In genomic region chr1:40361637-40362036, GRCh38 we compare ENCODE assay signal across 25 cellular contexts. TPM values are rescaled to one million over a fixed set of nuclear protein-coding genes. Genes with fewer than 3 reads are reported as not detected.
DNase-seq lines count a peak whose midpoint lies in the region; ATAC-seq, FAIRE-seq and TF ChIP-seq lines count a peak whose summit lies in the region.
"Had no signal": no experiment of that assay in that cellular context is flagged by ENCODE, and none has a peak within 500 bp of the region (broad histone marks: within the 10 kb centered on the region; RNA-seq: fewer than 3 reads in every experiment).

No MANE protein-coding gene starts in this region.

- H3K9me3 Mint-ChIP-seq in dendritic cell treated with granulocyte-macrophage colony-stimulating factor and Interleukin-4, amounts not matched to agents 40 ng/mL and 50 ng/mL, for 4 days = peaks cover 7% of the 10 kb centered on the region

- intact Hi-C loops in HepG2 (cut with micrococcal nuclease; ENCODE audit: unreplicated experiment) = no loop called here
- intact Hi-C loops in right lobe of liver (cut with DNase I) = no loop called here
- intact Hi-C loops in dendritic cell treated with granulocyte-macrophage colony-stimulating factor and Interleukin-4, amounts not matched to agents 40 ng/mL and 50 ng/mL, for 4 days (cut with micrococcal nuclease) = loop anchor here (5.0 kb wide), 1 partner anchor 51 kb away; no protein-coding TSS in a partner anchor
- intact Hi-C loops in colonic mucosa (cut with DNase I) = no loop called here
- intact Hi-C loops in tibial artery (cut with DNase I; ENCODE audit: low total_unique reads) = no loop called here

- peak overlapping the region; percentile 52 for H3K27ac Mint-ChIP-seq in dendritic cell treated with granulocyte-macrophage colony-stimulating factor and Interleukin-4, amounts not matched to agents 40 ng/mL and 50 ng/mL, for 4 days
- H3K27ac Mint-ChIP-seq: CD4-positive, alpha-beta memory T cell; GM23338; H9; HFFc6 had no signal

- CTCF ChIA-PET in HepG2 (lab: Yijun Ruan, JAX; ENCODE audit: low intra/inter-chr PET ratio, low total read pairs) = no interaction called here

- POLR2A ChIA-PET in HepG2 (lab: Yijun Ruan, JAX) = no interaction called here

- H3K4me1 Mint-ChIP-seq in dendritic cell treated with granulocyte-macrophage colony-stimulating factor and Interleukin-4, amounts not matched to agents 40 ng/mL and 50 ng/mL, for 4 days (ENCODE audit: low read depth) = peaks cover 46% of the 10 kb centered on the region

- H3K36me3 Mint-ChIP-seq in dendritic cell treated with granulocyte-macrophage colony-stimulating factor and Interleukin-4, amounts not matched to agents 40 ng/mL and 50 ng/mL, for 4 days (ENCODE audit: low read depth) = peaks cover 87% of the 10 kb centered on the region
- H3K36me3 Mint-ChIP-seq: CD4-positive, alpha-beta memory T cell had no signal

- 67% methylated on average over 3 of the region's 4 CpGs for WGBS in HepG2 (ENCODE audit: low lambda C conversion rate)
- 87% methylated on average over 3 of the region's 4 CpGs for WGBS in right lobe of liver (ENCODE audit: insufficient coverage, low coverage, low lambda C conversion rate, missing lambda C conversion rate)

- no peak for FAIRE-seq in HepG2 (lab: Jason Lieb, UNC)
- FAIRE-seq: A549, GM12891, GM18507 had no signal

- ATAC-seq in HepG2 (peak; percentile 51; the same call in 2 of the 3 replicates), right lobe of liver (no peak)
- ATAC-seq: A549, GM23338, HCT116 had no signal

- H3K4me2 ChIP-seq in HepG2 (ENCODE audit: low read depth, low read length) = peak overlapping the region; percentile 2; the same call in 1 of the 2 replicates
- H3K4me2 ChIP-seq: A549, GM23338 had no signal

- TF ChIP-seq RAD21 in HepG2 (CRISPR knock-in tag; IDR thresholded peaks at IDR 0.05) = no peak

- H3K9me3 ChIP-seq in HepG2 (ENCODE audit: low read length) (peaks cover 12% of the 10 kb centered on the region), right lobe of liver (peaks cover 0 to 4% (median 0%) of the 10 kb centered on the region in 4 donors), neutrophil (no peaks in the 10 kb centered on the region), colonic mucosa (no peaks in the 10 kb centered on the region), tibial artery (peaks cover 0 to 7% (median 0%) of the 10 kb centered on the region in 3 donors)
- H3K9me3 ChIP-seq: BE2C had no signal

- H3K4me3 Mint-ChIP-seq in dendritic cell treated with granulocyte-macrophage colony-stimulating factor and Interleukin-4, amounts not matched to agents 40 ng/mL and 50 ng/mL, for 4 days = no peak overlapping the region
- H3K4me3 Mint-ChIP-seq: CD4-positive, alpha-beta memory T cell; GM23338; H9; HFFc6 had no signal

- no peaks in the 10 kb centered on the region for H3K27me3 Mint-ChIP-seq in dendritic cell treated with granulocyte-macrophage colony-stimulating factor and Interleukin-4, amounts not matched to agents 40 ng/mL and 50 ng/mL, for 4 days

- BruUV-seq in HepG2 (replicated peaks; lab: Mats Ljungman, UMichigan) = no TSS peak

- in situ Hi-C loops in HepG2 (cut with HindIII; ENCODE audit: extremely low pct_ligation_motif_present, low pct_unique_long_range_greater_than_20kb) = no loop called here

- no peak for TF ChIP-seq CTCF in HepG2 (CRISPR knock-in tag; IDR thresholded peaks at IDR 0.05)
- TF ChIP-seq CTCF in right lobe of liver (IDR thresholded peaks at IDR 0.05) = no peak
- no peak for TF ChIP-seq CTCF in neutrophil (IDR thresholded peaks at IDR 0.05)
- no peak for TF ChIP-seq CTCF in colonic mucosa (IDR thresholded peaks at IDR 0.05)
- TF ChIP-seq CTCF in tibial artery (IDR thresholded peaks at IDR 0.05) = no peak

- H3K79me2 ChIP-seq in HepG2 (ENCODE audit: insufficient read depth, low read length) = no peaks in the 10 kb centered on the region

- H3K27ac ChIP-seq in HepG2 (ENCODE audit: extremely low read length, insufficient read depth, low read length) = no peak overlapping the region
- no peak overlapping the region for H3K27ac ChIP-seq in right lobe of liver
- H3K27ac ChIP-seq in neutrophil = peak overlapping the region; percentile 66
- H3K27ac ChIP-seq in colonic mucosa = no peak overlapping the region
- H3K27ac ChIP-seq in tibial artery = no peak overlapping the region
- H3K27ac ChIP-seq: A549; BLaER1 treated with 17β-estradiol and CSF1 and Interleukin-3, amounts not matched to agents 10 nM and 100 nM had no signal

- TF ChIP-seq EP300 in HepG2 (IDR thresholded peaks at IDR 0.05; ENCODE audit: low read depth in 2 of 2, low read length in 2 of 2) = no peak
- no peak for TF ChIP-seq EP300 in HepG2 (CRISPR knock-in tag; IDR thresholded peaks at IDR 0.05; ENCODE audit: borderline replicate concordance)

- DNase-seq in HepG2 (ENCODE audit: low spot score) (no peak), right lobe of liver (no peak), NCI-H748 treated with DMSO at 0.1 percent for 48 hours (lab: John Stamatoyannopoulos, UW) (no peak), colonic mucosa (no peak), tibial artery (no peak)
- DNase-seq: 8988T; ACHN; AML-193; BE2C; Calu3; CD4-positive, alpha-beta memory T cell; COR-L47; DMS53; DMS79 treated with DMSO at 0.1 percent for 48 hours; GF-D8; H9; HFFc6 had no signal

- H3K9ac ChIP-seq in HepG2 (ENCODE audit: insufficient read depth, low read depth, low read length) = no peak overlapping the region
- no peak overlapping the region for H3K9ac ChIP-seq in colonic mucosa (ENCODE audit: low read depth in 2 of 2, low read length in 2 of 2)

- H3K4me3 ChIP-seq in HepG2 (replicated peaks in 1 of 3; ENCODE audit: insufficient read depth in 1 of 3, low read depth in 2 of 3, low read length in 3 of 3) (no peak overlapping the region), right lobe of liver (no peak overlapping the region), neutrophil (ENCODE audit: low read depth in 1 of 2, low read length in 1 of 2) (no peak overlapping the region), colonic mucosa (no peak overlapping the region), tibial artery (no peak overlapping the region)
- H3K4me3 ChIP-seq: A549; BLaER1 treated with 17β-estradiol and CSF1 and Interleukin-3, amounts not matched to agents 10 nM and 100 nM; GM23338 had no signal

- H2AFZ ChIP-seq in HepG2 (ENCODE audit: low read length) = no peak overlapping the region
- H2AFZ ChIP-seq: GM23338 had no signal

- no peaks in the 10 kb centered on the region for H4K20me1 ChIP-seq in HepG2 (ENCODE audit: insufficient read depth, low read length)

- TF ChIP-seq POLR2A in HepG2 (IDR thresholded peaks at IDR 0.05; ENCODE audit: insufficient read depth in 1 of 2, low read depth in 2 of 2, low read length in 2 of 2) = no peak
- no peak for TF ChIP-seq POLR2A in right lobe of liver (IDR thresholded peaks at IDR 0.05)

- H3K4me1 ChIP-seq in HepG2 (ENCODE audit: insufficient read depth, low read length) (peaks cover 23% of the 10 kb centered on the region), right lobe of liver (no peaks in the 10 kb centered on the region), neutrophil (ENCODE audit: control insufficient read depth in 1 of 2, insufficient read depth in 1 of 2, low read depth in 1 of 2, low read length in 1 of 2) (peaks cover 9 to 10% of the 10 kb centered on the region in 2 experiments), colonic mucosa (no peaks in the 10 kb centered on the region), tibial artery (no peaks in the 10 kb centered on the region)
- H3K4me1 ChIP-seq: A549, BE2C had no signal

- peaks cover 0 to 5% of the 10 kb centered on the region in 2 experiments; a peak in 2 of 5 replicates for H3K27me3 ChIP-seq in HepG2 (ENCODE audit: control insufficient read depth in 1 of 2, insufficient read depth in 2 of 2, low read length in 2 of 2)
- no peaks in the 10 kb centered on the region for H3K27me3 ChIP-seq in right lobe of liver
- H3K27me3 ChIP-seq in neutrophil = no peaks in the 10 kb centered on the region
- H3K27me3 ChIP-seq in colonic mucosa = no peaks in the 10 kb centered on the region
- no peaks in the 10 kb centered on the region for H3K27me3 ChIP-seq in tibial artery
- H3K27me3 ChIP-seq: BE2C; BLaER1 treated with 17β-estradiol and CSF1 and Interleukin-3, amounts not matched to agents 10 nM and 100 nM had no signal

- H3K36me3 ChIP-seq in HepG2 (replicated peaks in 1 of 2; ENCODE audit: control insufficient read depth in 1 of 2, insufficient read depth in 2 of 2, low read length in 2 of 2) = no peaks in the 10 kb centered on the region
- no peaks in the 10 kb centered on the region for H3K36me3 ChIP-seq in right lobe of liver
- H3K36me3 ChIP-seq in neutrophil = no peaks in the 10 kb centered on the region
- no peaks in the 10 kb centered on the region for H3K36me3 ChIP-seq in colonic mucosa
- H3K36me3 ChIP-seq in tibial artery = peaks cover 0 to 4% (median 0%) of the 10 kb centered on the region in 3 donors
- H3K36me3 ChIP-seq: BE2C had no signal

RNA-seq across cellular contexts. Expression of gene SMAP2, which starts 11.9 kb away (rescaled TPM):
- total RNA-seq in HepG2 (2016; rRNA removed; fragmentation: Illumina TruSeq; extraction: Trizol) (19.0 and 21.2 TPM in 2 replicates), right lobe of liver (10 to 100 TPM; 23.7 to 41.5 (median 36.2) TPM), colonic mucosa (10 to 100 TPM; 25.9 to 31.5 TPM)
- 3.7 and 4.1 TPM in 2 replicates for total RNA-seq in HepG2 (2016; cell fraction: cytosol; rRNA removed; fragmentation: Illumina TruSeq; extraction: Trizol; ENCODE audit: low read depth)
- 17.0 and 17.7 TPM in 2 replicates for total RNA-seq in HepG2 (2016; cell fraction: insoluble cytoplasmic fraction; rRNA removed; fragmentation: Illumina TruSeq; extraction: Trizol)
- total RNA-seq in HepG2 (2016; cell fraction: membrane; rRNA removed; fragmentation: Illumina TruSeq; extraction: Trizol) = 9.4 and 9.9 TPM in 2 replicates
- total RNA-seq in HepG2 (2016; cell fraction: nucleus; rRNA removed; fragmentation: Illumina TruSeq; extraction: Trizol) = 12.5 and 12.6 TPM in 2 replicates
- 22.3 and 22.5 TPM in 2 replicates for polyA plus RNA-seq in HepG2 (2011; rRNA removed)
- 19.5 and 21.2 TPM in 2 replicates for polyA plus RNA-seq in HepG2 (2011; cell fraction: cytosol; rRNA removed)
- polyA plus RNA-seq in HepG2 (2011; cell fraction: nucleus; rRNA removed) = 14.7 and 15.6 TPM in 2 replicates
- 22.4 and 36.2 TPM in 2 replicates for polyA plus RNA-seq in HepG2 (2012)
- polyA plus RNA-seq in HepG2 (2016; cell fraction: cytosol; fragmentation: Illumina TruSeq; extraction: Trizol; ENCODE audit: low read depth) = 2.5 and 2.8 TPM in 2 replicates
- 24.0 and 32.1 TPM in 2 replicates for polyA plus RNA-seq in HepG2 (2016; cell fraction: insoluble cytoplasmic fraction; fragmentation: Illumina TruSeq; extraction: Trizol; ENCODE audit: low read depth)
- polyA plus RNA-seq in HepG2 (2016; cell fraction: membrane; fragmentation: Illumina TruSeq; extraction: Trizol; ENCODE audit: low read depth) = 10.0 and 10.2 TPM in 2 replicates
- 29.2 and 32.0 TPM in 2 replicates for polyA plus RNA-seq in HepG2 (2016; cell fraction: nucleus; fragmentation: Illumina TruSeq; extraction: Trizol; ENCODE audit: insufficient read depth, low read depth)
- polyA minus RNA-seq in HepG2 (2011; rRNA and poly(A)+ RNA removed; ENCODE audit: low replicate concordance) = 14.4 and 37.7 TPM in 2 replicates
- 14.2 and 14.6 TPM in 2 replicates for polyA minus RNA-seq in HepG2 (2011; cell fraction: cytosol; rRNA and poly(A)+ RNA removed)
- 12.0 and 16.8 TPM in 2 replicates for polyA minus RNA-seq in HepG2 (2011; cell fraction: nucleus; rRNA and poly(A)+ RNA removed)

RNA-seq across cellular contexts. Expression of gene COL9A2, which starts 44.6 kb away (rescaled TPM):
- total RNA-seq in HepG2 (2016; rRNA removed; fragmentation: Illumina TruSeq; extraction: Trizol) (8.9 and 26.9 TPM in 2 replicates), right lobe of liver (under 1 TPM; 0.16 to 0.99 (median 0.46) TPM), colonic mucosa (1 to 10 TPM; 4.0 to 6.5 TPM)
- 2.3 and 2.9 TPM in 2 replicates for total RNA-seq in HepG2 (2016; cell fraction: cytosol; rRNA removed; fragmentation: Illumina TruSeq; extraction: Trizol; ENCODE audit: low read depth)
- total RNA-seq in HepG2 (2016; cell fraction: insoluble cytoplasmic fraction; rRNA removed; fragmentation: Illumina TruSeq; extraction: Trizol) = 7.8 and 29.7 TPM in 2 replicates
- 3.7 and 5.8 TPM in 2 replicates for total RNA-seq in HepG2 (2016; cell fraction: membrane; rRNA removed; fragmentation: Illumina TruSeq; extraction: Trizol)
- 32.5 and 35.4 TPM in 2 replicates for total RNA-seq in HepG2 (2016; cell fraction: nucleus; rRNA removed; fragmentation: Illumina TruSeq; extraction: Trizol)
- 20.2 and 34.7 TPM in 2 replicates for polyA plus RNA-seq in HepG2 (2011; rRNA removed)
- polyA plus RNA-seq in HepG2 (2011; cell fraction: cytosol; rRNA removed) = 8.9 and 11.2 TPM in 2 replicates
- 329 and 347 TPM in 2 replicates for polyA plus RNA-seq in HepG2 (2011; cell fraction: nucleus; rRNA removed)
- 21.5 and 31.3 TPM in 2 replicates for polyA plus RNA-seq in HepG2 (2012)
- 1.7 TPM in 2 replicates for polyA plus RNA-seq in HepG2 (2016; cell fraction: cytosol; fragmentation: Illumina TruSeq; extraction: Trizol; ENCODE audit: low read depth)
- polyA plus RNA-seq in HepG2 (2016; cell fraction: insoluble cytoplasmic fraction; fragmentation: Illumina TruSeq; extraction: Trizol; ENCODE audit: low read depth) = 7.6 TPM in 2 replicates
- 3.5 and 4.0 TPM in 2 replicates for polyA plus RNA-seq in HepG2 (2016; cell fraction: membrane; fragmentation: Illumina TruSeq; extraction: Trizol; ENCODE audit: low read depth)
- 108 and 112 TPM in 2 replicates for polyA plus RNA-seq in HepG2 (2016; cell fraction: nucleus; fragmentation: Illumina TruSeq; extraction: Trizol; ENCODE audit: insufficient read depth, low read depth)
- polyA minus RNA-seq in HepG2 (2011; rRNA and poly(A)+ RNA removed; ENCODE audit: low replicate concordance) = 7.9 TPM in 1 of 2 replicates, not detected in the other
- polyA minus RNA-seq in HepG2 (2011; cell fraction: cytosol; rRNA and poly(A)+ RNA removed) = 4.2 and 6.3 TPM in 2 replicates
- 18.2 and 21.9 TPM in 2 replicates for polyA minus RNA-seq in HepG2 (2011; cell fraction: nucleus; rRNA and poly(A)+ RNA removed)
